8 cellular contexts compared by ENCODE assay signal in the genomic region with DNA sequence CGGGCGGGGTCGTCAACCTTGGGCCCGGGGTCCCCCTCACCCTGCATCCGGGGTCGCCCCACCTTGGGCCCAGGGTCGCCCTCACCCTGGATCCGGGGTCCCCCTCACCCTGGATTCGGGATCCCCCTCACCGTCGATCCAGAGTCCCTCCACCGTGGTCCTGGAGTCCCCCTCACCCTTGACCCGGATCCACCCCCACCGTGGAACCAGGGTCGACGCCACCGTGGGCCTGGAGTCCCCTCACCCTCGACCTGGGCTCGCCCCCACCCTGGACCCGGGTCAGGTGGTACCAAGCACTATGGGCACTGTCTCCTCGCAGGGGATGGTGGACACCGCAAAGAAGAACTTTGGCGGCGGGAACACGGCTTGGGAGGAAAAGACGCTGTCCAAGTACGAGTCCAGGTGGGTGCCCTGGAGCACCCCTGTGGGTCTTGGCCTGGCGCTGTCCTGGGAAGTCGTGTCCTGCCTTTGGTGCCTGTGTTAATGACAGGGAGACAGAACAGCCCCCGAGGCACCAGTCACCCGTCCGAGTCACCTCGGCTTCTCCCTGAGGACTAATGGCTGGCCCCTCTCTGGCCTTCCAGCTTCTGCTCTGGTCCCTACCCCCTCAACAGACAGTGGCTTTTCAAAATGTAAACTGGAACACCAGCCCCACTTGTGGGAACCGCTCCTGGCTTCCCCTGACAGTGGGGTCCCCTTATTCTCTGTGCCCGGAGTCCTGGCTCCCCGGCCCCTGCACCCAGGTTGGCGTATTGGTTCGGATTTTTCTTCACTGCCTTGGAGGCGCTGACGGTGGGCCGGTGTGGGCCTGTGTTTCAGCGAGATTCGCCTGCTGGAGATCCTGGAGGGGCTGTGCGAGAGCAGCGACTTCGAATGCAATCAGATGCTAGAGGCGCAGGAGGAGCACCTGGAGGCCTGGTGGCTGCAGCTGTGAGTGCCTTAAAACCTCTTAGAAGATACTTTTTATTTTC. TPM values are rescaled to one million over a fixed set of nuclear protein-coding genes. Genes with fewer than 3 reads are reported as not detected.
DNase-seq lines count a peak whose midpoint lies in the region; ATAC-seq and TF ChIP-seq lines count a peak whose summit lies in the region.

No MANE protein-coding gene starts in this region.

- H3K4me1 ChIP-seq in adrenal gland (replicated peaks in 1 of 2): peaks cover 9 to 20% of the 10 kb centered on the region in 2 donors
- H3K4me1 ChIP-seq in upper lobe of left lung: peaks cover 17 to 32% (median 19%) of the 10 kb centered on the region in 4 donors

- TF ChIP-seq POLR2A in adrenal gland (IDR thresholded peaks at IDR 0.05): no peak
- no peak for TF ChIP-seq POLR2A in lower leg skin (IDR thresholded peaks at IDR 0.05)
- no peak for TF ChIP-seq POLR2A in upper lobe of left lung (IDR thresholded peaks at IDR 0.05)

- 42 to 96% (median 64%) methylated on average over 5 to 47 of the region's 47 CpGs for WGBS in adrenal gland, 4 donors
- WGBS in lower leg skin, 2 donors: 37 to 52% methylated on average over 28 to 46 of the region's 47 CpGs
- 49 to 86% methylated on average over 18 to 41 of the region's 47 CpGs for whole genome bisulfite sequencing in upper lobe of left lung, 2 donors

- H3K36me3 ChIP-seq in adrenal gland (replicated peaks in 1 of 2) (peaks cover 0 to 12% of the 10 kb centered on the region in 2 donors), upper lobe of left lung (peaks cover 0 to 31% (median 19%) of the 10 kb centered on the region in 4 donors)

- no peaks in the 10 kb centered on the region for H3K9me3 ChIP-seq in adrenal gland (replicated peaks in 1 of 3)
- H3K9me3 ChIP-seq in upper lobe of left lung: no peaks in the 10 kb centered on the region

- intact Hi-C loops in activated naive CD4-positive, alpha-beta T cell treated with anti-CD3 and anti-CD28 coated beads for 36 hours (cut with micrococcal nuclease): loop anchor here (1.0 to 5.0 kb wide), 3 partner anchors 12 to 82 kb away; partner anchors contain the start of gene ZBED4
- intact Hi-C loops in adrenal gland (cut with DNase I): loop anchor here (10.0 kb wide), 2 partner anchors 64 to 134 kb away; partner anchors contain the start of gene ZBED4 (in 2 of the 2)
- intact Hi-C loops in lower leg skin (cut with DNase I; ENCODE audit: low total_unique reads): loop anchor here (10.0 kb wide), 1 partner anchor 134 kb away; no protein-coding TSS in a partner anchor

- CTCF ChIA-PET in activated naive CD4-positive, alpha-beta T cell treated with anti-CD3 and anti-CD28 coated beads for 36 hours (lab: Charles Lee): interaction anchor here (1.1 kb wide), 1 partner anchor 152 kb away, joined by 3 read pairs; no protein-coding TSS in a partner anchor

- H3K36me3 Mint-ChIP-seq in activated naive CD4-positive, alpha-beta T cell treated with anti-CD3 and anti-CD28 coated beads for 36 hours (ENCODE audit: low read depth): no peaks in the 10 kb centered on the region

- no peak for DNase-seq in activated naive CD4-positive, alpha-beta T cell treated with anti-CD3 and anti-CD28 coated beads for 36 hours
- no peak for DNase-seq in activated naive CD4-positive, alpha-beta T cell treated with anti-CD3 and anti-CD28 coated beads, Interleukin-2, amount 50 U/mL, for 16 hours
- DNase-seq in adrenal gland (peak in 1 of 7 donors; percentile 27), lower leg skin (ENCODE audit: low spot score in 2 of 2) (no peak), upper lobe of left lung (peak in 1 of 2 donors; percentile 47), occipital lobe (lab: John Stamatoyannopoulos, UW) (no peak)

- no peaks in the 10 kb centered on the region for H3K27me3 Mint-ChIP-seq in activated naive CD4-positive, alpha-beta T cell treated with anti-CD3 and anti-CD28 coated beads for 36 hours (ENCODE audit: low read depth)

- ATAC-seq in upper lobe of left lung (ENCODE audit: low FRiP score in 2 of 2) (no peak), HG02981 (IDR thresholded peaks at IDR 0.05; ENCODE audit: unreplicated experiment) (no peak), GM18502 (IDR thresholded peaks at IDR 0.05; ENCODE audit: poor library complexity, unreplicated experiment) (no peak)

- H3K4me1 Mint-ChIP-seq in activated naive CD4-positive, alpha-beta T cell treated with anti-CD3 and anti-CD28 coated beads for 36 hours (ENCODE audit: low read depth): peaks cover 23% of the 10 kb centered on the region

- H3K27me3 ChIP-seq in adrenal gland (no peaks in the 10 kb centered on the region), upper lobe of left lung (no peaks in the 10 kb centered on the region)

- peak overlapping the region; percentile 54 for H3K4me3 Mint-ChIP-seq in activated naive CD4-positive, alpha-beta T cell treated with anti-CD3 and anti-CD28 coated beads for 36 hours

- no peaks in the 10 kb centered on the region for H3K9me3 Mint-ChIP-seq in activated naive CD4-positive, alpha-beta T cell treated with anti-CD3 and anti-CD28 coated beads for 36 hours

- H3K27ac ChIP-seq in adrenal gland: peak overlapping the region in 1 of 5 donors; percentile 94
- peak overlapping the region; percentile 91 to 97 (median 94) for H3K27ac ChIP-seq in upper lobe of left lung

- TF ChIP-seq CTCF in adrenal gland (IDR thresholded peaks at IDR 0.05) (no peak), lower leg skin (IDR thresholded peaks at IDR 0.05) (no peak), upper lobe of left lung (IDR thresholded peaks at IDR 0.05) (no peak)

- H3K27ac Mint-ChIP-seq in activated naive CD4-positive, alpha-beta T cell treated with anti-CD3 and anti-CD28 coated beads for 36 hours: no peak overlapping the region

- peak overlapping the region in 3 of 4 donors; percentile 11 to 87 (median 33) for H3K4me3 ChIP-seq in adrenal gland
- peak overlapping the region; percentile 16 for H3K4me3 ChIP-seq in lower leg skin (ENCODE audit: low read depth, poor library complexity, severe bottlenecking)
- H3K4me3 ChIP-seq in upper lobe of left lung: peak overlapping the region; percentile 80 to 93 (median 90)

- no peak for TF ChIP-seq EP300 in upper lobe of left lung (IDR thresholded peaks at IDR 0.05)

RNA-seq across cellular contexts. Expression of gene CRELD2, which starts 0.8 kb away (rescaled TPM):
- 10 to 100 TPM; 15.3 to 16.2 TPM for total RNA-seq in activated naive CD4-positive, alpha-beta T cell treated with anti-CD3 and anti-CD28 coated beads for 36 hours
- total RNA-seq in adrenal gland (10 to 100 TPM; 24.0 to 63.4 (median 47.0) TPM), lower leg skin (10 to 100 TPM in 3 of 4 donors, 1 to 10 TPM in 1; 9.1 to 28.0 (median 18.0) TPM), upper lobe of left lung (10 to 100 TPM; 31.2 to 72.6 (median 46.9) TPM), occipital lobe (17.5 TPM)
- 10 to 100 TPM; 14.5 to 28.1 (median 23.0) TPM for polyA plus RNA-seq in adrenal gland

RNA-seq across cellular contexts. Expression of gene ALG12, which starts 1.0 kb away (rescaled TPM):
- total RNA-seq in activated naive CD4-positive, alpha-beta T cell treated with anti-CD3 and anti-CD28 coated beads for 36 hours: 1 to 10 TPM; 7.4 to 9.6 TPM
- 10 to 100 TPM; 16.2 to 33.6 (median 24.9) TPM for total RNA-seq in adrenal gland
- 10 to 100 TPM in 2 of 3 donors, 1 to 10 TPM in 1; 6.4 to 11.6 (median 11.3) TPM for polyA plus RNA-seq in adrenal gland
- total RNA-seq in lower leg skin: 10 to 100 TPM in 3 of 4 donors, 1 to 10 TPM in 1; 7.5 to 25.6 (median 16.1) TPM
- total RNA-seq in upper lobe of left lung: 10 to 100 TPM; 14.2 to 32.5 (median 22.3) TPM
- total RNA-seq in occipital lobe: 11.7 TPM

RNA-seq across cellular contexts. Expression of gene PIM3, which starts 41.4 kb away (rescaled TPM):
- total RNA-seq in activated naive CD4-positive, alpha-beta T cell treated with anti-CD3 and anti-CD28 coated beads for 36 hours: 100 to 1,000 TPM; 202 to 210 TPM
- total RNA-seq in adrenal gland (10 to 100 TPM; 40.7 to 99.2 (median 58.7) TPM), lower leg skin (100 to 1,000 TPM; 149 to 181 (median 163) TPM), upper lobe of left lung (100 to 1,000 TPM; 131 to 246 (median 156) TPM), occipital lobe (13.1 TPM)
- polyA plus RNA-seq in adrenal gland: 10 to 100 TPM in 2 of 3 donors, 1 to 10 TPM in 1; 7.2 to 70.0 (median 42.0) TPM

Comparison
In these comparisons a context has a peak if more than half of its experiments do, and no peak if none do; other contexts are left out.
1. H3K4me3 ChIP-seq: peak in every context shown above with its lines; median percentile 90 in upper lobe of left lung; 33 in adrenal gland; 16 in lower leg skin.